In the genomic region with DNA sequence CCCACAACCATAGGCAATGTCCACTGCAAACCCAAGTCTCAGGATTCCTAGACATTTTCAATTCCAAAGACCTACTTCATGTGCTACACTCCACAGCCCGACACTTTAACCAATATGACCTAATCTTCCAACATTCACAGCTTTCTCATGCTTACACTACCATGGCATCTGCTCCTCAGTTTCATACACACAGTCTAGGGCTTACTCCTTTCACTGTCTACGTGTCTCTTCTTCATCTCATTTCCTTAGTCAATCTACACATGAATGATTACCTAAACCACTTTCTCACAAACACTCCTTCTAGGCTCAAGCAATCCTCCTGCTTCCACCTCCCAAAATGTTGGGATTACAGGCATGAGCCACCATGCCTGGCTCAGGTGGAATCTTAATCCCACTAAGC, we compare ENCODE assay signal across 22 cellular contexts.
DNase-seq lines count a peak whose midpoint lies in the region; ATAC-seq, FAIRE-seq and TF ChIP-seq lines count a peak whose summit lies in the region.
"Had no signal": no experiment of that assay in that cellular context is flagged by ENCODE, and none has a peak within 500 bp of the region (broad histone marks: within the 10 kb centered on the region; RNA-seq: fewer than 3 reads in every experiment).

No MANE protein-coding gene starts in this region.

- peaks cover 82% of the 10 kb centered on the region for H3K79me2 ChIP-seq in OCI-LY3 (ENCODE audit: low read length)

- H3K4me3 Mint-ChIP-seq in HFFc6, result no peak overlapping the region
- H3K4me3 Mint-ChIP-seq: activated CD8-positive, alpha-beta memory T cell treated with anti-CD3 and anti-CD28 coated beads, Interleukin-2, amount 10 ng/mL, durations not matched to agents 7 days and 5 days had no signal

- no peaks in the 10 kb centered on the region for H3K9me3 ChIP-seq in OCI-LY3 (ENCODE audit: insufficient read depth, low read length)
- H3K9me3 ChIP-seq: esophagus muscularis mucosa, SJSA1 had no signal

- no peaks in the 10 kb centered on the region for H3K36me3 ChIP-seq in OCI-LY3 (replicated peaks; ENCODE audit: low read depth, low read length)
- H3K36me3 ChIP-seq: esophagus muscularis mucosa, SJSA1 had no signal

- ATAC-seq in GM19468 (IDR thresholded peaks at IDR 0.05; ENCODE audit: extremely low read depth, unreplicated experiment) (peak; percentile 52), HG03066 (IDR thresholded peaks at IDR 0.05; ENCODE audit: low read depth, unreplicated experiment) (peak; percentile 76), GM18873 (IDR thresholded peaks at IDR 0.05; ENCODE audit: low FRiP score, unreplicated experiment) (no peak)
- ATAC-seq: activated CD8-positive, alpha-beta memory T cell treated with anti-CD3 and anti-CD28 coated beads, Interleukin-2, amount 10 ng/mL, durations not matched to agents 7 days and 5 days had no signal

- H3K27ac Mint-ChIP-seq in HFFc6, result no peak overlapping the region
- H3K27ac Mint-ChIP-seq: activated CD8-positive, alpha-beta memory T cell treated with anti-CD3 and anti-CD28 coated beads, Interleukin-2, amount 10 ng/mL, durations not matched to agents 7 days and 5 days; activated T-helper 2 cell treated with anti-CD3 and anti-CD28 coated beads, Interferon-gamma antibody, Interleukin-2, Interleukin-4, amounts not matched to agents 10 μg/mL and 5 μg/mL and 100 μg/mL, durations not matched to agents 14 hours and 24 hours and 36 hours had no signal

- H3K27ac ChIP-seq in OCI-LY3 (ENCODE audit: low read length), result no peak overlapping the region
- H3K27ac ChIP-seq: esophagus muscularis mucosa, parathyroid adenoma, PC-9, SJSA1 had no signal

- peak; percentile 69 for FAIRE-seq in GM18507 (lab: Jason Lieb, UNC)

- no peaks in the 10 kb centered on the region for H3K36me3 Mint-ChIP-seq in HFFc6 (ENCODE audit: low read depth)

- DNase-seq in GM18507 (ENCODE audit: extremely low spot score, insufficient read length, low read depth) (no peak), mesenteric fat pad (ENCODE audit: low spot score) (no peak), HFFc6 (no peak), GM19240 (ENCODE audit: insufficient read length, low spot score) (no peak)
- DNase-seq: activated CD4-positive, alpha-beta T cell treated with anti-CD3 and anti-CD28 coated beads for 1 hour; activated CD8-positive, alpha-beta memory T cell treated with anti-CD3 and anti-CD28 coated beads, Interleukin-2, amount 10 ng/mL, durations not matched to agents 7 days and 5 days; caudate nucleus; CD8-positive, alpha-beta memory T cell; effector CD4-positive, alpha-beta T cell; GOT3; NCI-H774; PC-9; stimulated activated CD4-positive, alpha-beta T cell treated with anti-CD3 and anti-CD28 coated beads, Interleukin-4, amount 100 ng/mL, for 1 hour; T-helper 9 cell had no signal

- peaks cover 23% of the 10 kb centered on the region for H3K4me1 Mint-ChIP-seq in HFFc6 (ENCODE audit: low read depth)

- H4K20me1 ChIP-seq in OCI-LY3 (ENCODE audit: insufficient read depth, low read length), result peaks cover 14% of the 10 kb centered on the region

- no peaks in the 10 kb centered on the region for H3K9me3 Mint-ChIP-seq in HFFc6
- H3K9me3 Mint-ChIP-seq: activated T-helper 2 cell treated with anti-CD3 and anti-CD28 coated beads, Interferon-gamma antibody, Interleukin-2, Interleukin-4, amounts not matched to agents 10 μg/mL and 5 μg/mL and 100 μg/mL, durations not matched to agents 14 hours and 24 hours and 36 hours; CD8-positive, alpha-beta memory T cell had no signal

- no peaks in the 10 kb centered on the region for H3K27me3 ChIP-seq in OCI-LY3 (ENCODE audit: low read depth, low read length)
- H3K27me3 ChIP-seq: esophagus muscularis mucosa, SJSA1 had no signal

- no peak overlapping the region for H3K9ac ChIP-seq in OCI-LY3 (ENCODE audit: low read length)
- H3K9ac ChIP-seq: parathyroid adenoma had no signal

- H3K27me3 Mint-ChIP-seq in HFFc6 (ENCODE audit: insufficient read depth), result no peaks in the 10 kb centered on the region
- H3K27me3 Mint-ChIP-seq: activated CD8-positive, alpha-beta memory T cell treated with anti-CD3 and anti-CD28 coated beads, Interleukin-2, amount 10 ng/mL, durations not matched to agents 7 days and 5 days; CD8-positive, alpha-beta memory T cell had no signal

- H3K4me1 ChIP-seq in OCI-LY3 (ENCODE audit: low read length), result peaks cover 27% of the 10 kb centered on the region
- H3K4me1 ChIP-seq: parathyroid adenoma had no signal

- H3K4me2 ChIP-seq in OCI-LY3 (ENCODE audit: low read length), result peak overlapping the region; percentile 5
- H3K4me2 ChIP-seq: PC-9 had no signal

- no peak overlapping the region for H3K4me3 ChIP-seq in OCI-LY3 (ENCODE audit: low read length)
- H3K4me3 ChIP-seq: esophagus muscularis mucosa, PC-9, SJSA1 had no signal

- H2AFZ ChIP-seq in OCI-LY3 (ENCODE audit: low read depth, low read length), result no peak overlapping the region
- H2AFZ ChIP-seq: parathyroid adenoma, PC-9 had no signal

- TF ChIP-seq CTCF in OCI-LY3 (IDR thresholded peaks at IDR 0.05; ENCODE audit: low read depth, low read length) (no peak), HFFc6 (IDR thresholded peaks at IDR 0.05) (no peak)
